8 cellular contexts compared by ENCODE assay signal in the genomic region with DNA sequence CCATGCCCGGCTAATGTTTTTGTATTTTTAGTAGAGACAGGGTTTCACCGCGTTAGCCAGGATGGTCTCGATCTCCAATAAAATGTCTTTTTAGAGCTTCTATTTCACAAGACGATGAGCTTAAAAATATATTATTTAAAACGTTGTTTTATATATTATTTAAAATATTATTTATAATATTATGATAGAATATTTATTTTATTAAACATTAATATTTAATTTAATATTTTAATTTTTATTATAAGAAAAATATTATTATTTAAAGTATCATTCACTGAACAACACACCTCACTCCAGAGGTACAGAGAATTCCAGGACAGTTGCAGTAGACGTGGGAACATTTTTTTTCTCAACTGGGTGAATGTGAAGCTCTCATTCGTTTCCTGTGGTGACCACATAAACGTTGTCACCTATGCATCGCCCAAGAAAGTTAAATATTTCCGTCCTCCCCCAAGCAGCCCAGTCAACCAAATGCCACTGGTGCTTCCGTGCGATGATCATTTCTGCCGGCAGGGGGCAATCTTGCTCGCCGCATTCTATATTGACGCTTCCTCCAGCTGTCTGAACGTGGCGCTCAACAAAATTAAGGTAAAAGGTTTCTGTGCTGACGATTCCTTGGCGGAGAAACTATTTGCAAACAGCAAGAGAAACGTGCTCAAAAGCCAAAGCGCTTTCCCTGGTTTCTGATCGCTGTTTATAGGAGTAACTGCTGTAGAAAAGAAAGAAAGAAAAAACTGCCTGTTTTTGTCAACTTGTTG.
A peak's percentile ranks its signal among the peaks of the same experiment; 100 is the strongest.
DNase-seq lines count a peak whose midpoint lies in the region; ATAC-seq and TF ChIP-seq lines count a peak whose summit lies in the region.

No MANE protein-coding gene starts in this region.

- TF ChIP-seq CTCF in GM13977 (IDR thresholded peaks at IDR 0.05; ENCODE audit: extremely low read depth, insufficient read depth, missing control alignments): peak; percentile 91

- in situ Hi-C loops in GM13977 (cut with MboI; ENCODE audit: low pct_unique_long_range_greater_than_20kb, low sequenced_read_pairs, unreplicated experiment): loop anchor here (10.0 kb wide), 1 partner anchor 418 kb away; no protein-coding TSS in a partner anchor

- DNase-seq in 8988T (peak; percentile 64), GM13977 (ENCODE audit: low spot score) (peak; percentile 82), NCI-H226 (peak; percentile 33), cerebellar cortex (ENCODE audit: low spot score) (peak; percentile 86), kidney glomerular epithelial cell (lab: John Stamatoyannopoulos, UW) (peak; percentile 85)
- peak; percentile 91 to 92 for DNase-seq in stimulated activated CD4-positive, alpha-beta T cell treated with anti-CD3 and anti-CD28 coated beads, Interleukin-2, amount 100 ng/mL, for 24 hours

- peak; percentile 92 for ATAC-seq in HG03064 (IDR thresholded peaks at IDR 0.05; ENCODE audit: low read depth, unreplicated experiment)
- peak; percentile 55 to 74 for ATAC-seq in activated CD4-positive, CD25-positive, alpha-beta regulatory T cell treated with anti-CD3 and anti-CD28 coated beads, Interleukin-2, amount 50 U/mL, for 24 hours

Comparison
In these comparisons a context has a peak if more than half of its experiments do, and no peak if none do; other contexts are left out.
1. Peak in every context shown above with its lines: DNase-seq and ATAC-seq.
2. DNase-seq: peak in every context shown above with its lines; median percentile 92 in stimulated activated CD4-positive, alpha-beta T cell treated with anti-CD3 and anti-CD28 coated beads, Interleukin-2, amount 100 ng/mL, for 24 hours; 86 in cerebellar cortex; 85 in kidney glomerular epithelial cell; 82 in GM13977; 64 in 8988T; 33 in NCI-H226.